Comparison of ENCODE assay signal across 8 cellular contexts in genomic region chr19:10086032-10086903, GRCh38. TPM values are rescaled to one million over a fixed set of nuclear protein-coding genes. Genes with fewer than 3 reads are reported as not detected.
DNase-seq lines count a peak whose midpoint lies in the region; ATAC-seq and TF ChIP-seq lines count a peak whose summit lies in the region.

TSS of gene SHFL (plus strand) at chr19:10086317. CDS start at chr19:10086428, 111 bp downstream.

- POLR2A ChIA-PET in naive thymus-derived CD8-positive, alpha-beta T cell (lab: Charles Lee), result interaction anchor here (0.7 to 1.4 kb wide), 4 partner anchors 10 to 106 kb away, joined by 3 to 7 read pairs (median 5); partner anchors contain the start of gene ANGPTL6

- peak within 1 kb of the TSS; percentile 85 for H3K4me3 ChIP-seq in fibroblast of mammary gland (ENCODE audit: control insufficient read depth, low read depth, low read length)

- H3K27me3 Mint-ChIP-seq in naive thymus-derived CD8-positive, alpha-beta T cell, result no peaks in the 10 kb centered on the region
- H3K27me3 Mint-ChIP-seq in stimulated activated memory B cell treated with anti-CD40 and anti-IgM and Interleukin-4, amounts not matched to agents 10 μg/mL and 1 μg/mL and 100 μg/mL, for 72 hours, result no peaks in the 10 kb centered on the region

- TF ChIP-seq CTCF in fibroblast of mammary gland (conservative IDR thresholded peaks at IDR 0.05; ENCODE audit: control insufficient read depth, insufficient read depth, low read depth, low read length), result no peak

- peak; percentile 20 for DNase-seq in NCI-H2029 (lab: John Stamatoyannopoulos, UW)
- no peak for DNase-seq in NCI-H2029 treated with DMSO at 0.1 percent for 48 hours (lab: John Stamatoyannopoulos, UW)
- peak; percentile 90 for DNase-seq in OCI-M1 (lab: John Stamatoyannopoulos, UW)
- peak; percentile 61 to 73 for DNase-seq in activated T-helper 1 cell treated with anti-CD3 and anti-CD28 coated beads, Interleukin-2, amount 50 U/mL, for 16 hours (ENCODE audit: low read depth in 1 of 2, low spot score in 1 of 2)
- peak; percentile 36 for DNase-seq in fibroblast of mammary gland (ENCODE audit: low read depth)
- peak; percentile 74 to 91 (median 84) for DNase-seq in naive thymus-derived CD8-positive, alpha-beta T cell

- ATAC-seq in HG03025 (IDR thresholded peaks at IDR 0.05; ENCODE audit: low FRiP score, unreplicated experiment), result peak; percentile 73
- peak; percentile 91 to 94 for ATAC-seq in naive thymus-derived CD8-positive, alpha-beta T cell
- peak; percentile 95 for ATAC-seq in stimulated activated memory B cell treated with anti-CD40 and anti-IgM and Interleukin-4, amounts not matched to agents 10 μg/mL and 1 μg/mL and 100 μg/mL, for 72 hours

- H3K9me3 Mint-ChIP-seq in naive thymus-derived CD8-positive, alpha-beta T cell, result no peaks in the 10 kb centered on the region
- no peaks in the 10 kb centered on the region for H3K9me3 Mint-ChIP-seq in stimulated activated memory B cell treated with anti-CD40 and anti-IgM and Interleukin-4, amounts not matched to agents 10 μg/mL and 1 μg/mL and 100 μg/mL, for 72 hours

- peaks cover 8 to 20% (median 9%) of the 10 kb centered on the region in 4 donors for H3K4me1 Mint-ChIP-seq in naive thymus-derived CD8-positive, alpha-beta T cell
- peaks cover 24% of the 10 kb centered on the region for H3K4me1 Mint-ChIP-seq in stimulated activated memory B cell treated with anti-CD40 and anti-IgM and Interleukin-4, amounts not matched to agents 10 μg/mL and 1 μg/mL and 100 μg/mL, for 72 hours

- peak within 1 kb of the TSS; percentile 83 to 94 (median 86) for H3K4me3 Mint-ChIP-seq in naive thymus-derived CD8-positive, alpha-beta T cell
- peak within 1 kb of the TSS; percentile 91 for H3K4me3 Mint-ChIP-seq in stimulated activated memory B cell treated with anti-CD40 and anti-IgM and Interleukin-4, amounts not matched to agents 10 μg/mL and 1 μg/mL and 100 μg/mL, for 72 hours

- H3K27ac Mint-ChIP-seq in naive thymus-derived CD8-positive, alpha-beta T cell, result peak within 1 kb of the TSS; percentile 66 to 95 (median 92)
- H3K27ac Mint-ChIP-seq in stimulated activated memory B cell treated with anti-CD40 and anti-IgM and Interleukin-4, amounts not matched to agents 10 μg/mL and 1 μg/mL and 100 μg/mL, for 72 hours, result peak within 1 kb of the TSS; percentile 86

- H3K36me3 Mint-ChIP-seq in naive thymus-derived CD8-positive, alpha-beta T cell, result peaks cover 0 to 19% (median 0%) of the 10 kb centered on the region in 3 donors
- H3K36me3 Mint-ChIP-seq in stimulated activated memory B cell treated with anti-CD40 and anti-IgM and Interleukin-4, amounts not matched to agents 10 μg/mL and 1 μg/mL and 100 μg/mL, for 72 hours, result peaks cover 27% of the 10 kb centered on the region

RNA-seq across cellular contexts. Expression of gene SHFL, which starts in this region (rescaled TPM):
- 100 to 1,000 TPM; 109 to 113 TPM for total RNA-seq in naive thymus-derived CD8-positive, alpha-beta T cell
- 10 to 100 TPM; 32.0 to 51.3 (median 34.6) TPM for polyA plus RNA-seq in naive thymus-derived CD8-positive, alpha-beta T cell
